2 cellular contexts compared by ENCODE assay signal in the genomic region with DNA sequence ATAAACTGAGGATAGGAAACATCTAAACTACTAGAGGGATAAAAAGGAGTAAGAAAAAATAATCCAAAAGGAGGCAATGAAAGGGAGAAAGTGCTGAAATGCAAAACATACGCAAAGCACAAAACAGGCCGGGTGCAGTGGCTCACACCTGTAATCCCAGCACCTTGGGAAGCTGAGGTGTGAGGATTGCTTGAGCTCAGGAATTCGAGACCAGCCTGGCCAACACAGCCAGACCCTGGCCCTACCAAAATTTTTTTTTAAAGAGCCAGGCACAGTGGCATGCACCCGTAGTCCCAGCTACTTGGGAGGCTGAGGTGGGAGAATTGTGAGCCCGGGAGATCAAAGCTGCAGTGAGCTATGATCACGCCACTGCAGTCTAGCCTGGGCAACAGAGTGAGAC.
TF ChIP-seq lines count a peak whose summit lies in the region.

No MANE protein-coding gene starts in this region.

TF ChIP-seq in WTC11, 78 proteins besides CTCF, POLR2A, EP300 and RAD21:
- TF ChIP-seq GTF2I (CRISPR knock-in tag; conservative IDR thresholded peaks at IDR 0.05) (0 out of 2 replicates have a peak, but pooled peaks have one; percentile 22), ZNF121 (CRISPR knock-in tag; IDR thresholded peaks at IDR 0.05) (peak; percentile 76; the same call in 1 of the 2 replicates)
- TF ChIP-seq, protein P1, sequence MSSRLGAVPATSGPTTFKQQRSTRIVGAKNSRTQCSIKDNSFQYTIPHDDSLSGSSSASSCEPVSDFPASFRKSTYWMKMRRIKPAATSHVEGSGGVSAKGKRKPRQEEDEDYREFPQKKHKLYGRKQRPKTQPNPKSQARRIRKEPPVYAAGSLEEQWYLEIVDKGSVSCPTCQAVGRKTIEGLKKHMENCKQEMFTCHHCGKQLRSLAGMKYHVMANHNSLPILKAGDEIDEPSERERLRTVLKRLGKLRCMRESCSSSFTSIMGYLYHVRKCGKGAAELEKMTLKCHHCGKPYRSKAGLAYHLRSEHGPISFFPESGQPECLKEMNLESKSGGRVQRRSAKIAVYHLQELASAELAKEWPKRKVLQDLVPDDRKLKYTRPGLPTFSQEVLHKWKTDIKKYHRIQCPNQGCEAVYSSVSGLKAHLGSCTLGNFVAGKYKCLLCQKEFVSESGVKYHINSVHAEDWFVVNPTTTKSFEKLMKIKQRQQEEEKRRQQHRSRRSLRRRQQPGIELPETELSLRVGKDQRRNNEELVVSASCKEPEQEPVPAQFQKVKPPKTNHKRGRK (CRISPR knock-in tag; IDR thresholded peaks at IDR 0.05; ENCODE audit: borderline replicate concordance): no peak
- TF ChIP-seq, protein P2, sequence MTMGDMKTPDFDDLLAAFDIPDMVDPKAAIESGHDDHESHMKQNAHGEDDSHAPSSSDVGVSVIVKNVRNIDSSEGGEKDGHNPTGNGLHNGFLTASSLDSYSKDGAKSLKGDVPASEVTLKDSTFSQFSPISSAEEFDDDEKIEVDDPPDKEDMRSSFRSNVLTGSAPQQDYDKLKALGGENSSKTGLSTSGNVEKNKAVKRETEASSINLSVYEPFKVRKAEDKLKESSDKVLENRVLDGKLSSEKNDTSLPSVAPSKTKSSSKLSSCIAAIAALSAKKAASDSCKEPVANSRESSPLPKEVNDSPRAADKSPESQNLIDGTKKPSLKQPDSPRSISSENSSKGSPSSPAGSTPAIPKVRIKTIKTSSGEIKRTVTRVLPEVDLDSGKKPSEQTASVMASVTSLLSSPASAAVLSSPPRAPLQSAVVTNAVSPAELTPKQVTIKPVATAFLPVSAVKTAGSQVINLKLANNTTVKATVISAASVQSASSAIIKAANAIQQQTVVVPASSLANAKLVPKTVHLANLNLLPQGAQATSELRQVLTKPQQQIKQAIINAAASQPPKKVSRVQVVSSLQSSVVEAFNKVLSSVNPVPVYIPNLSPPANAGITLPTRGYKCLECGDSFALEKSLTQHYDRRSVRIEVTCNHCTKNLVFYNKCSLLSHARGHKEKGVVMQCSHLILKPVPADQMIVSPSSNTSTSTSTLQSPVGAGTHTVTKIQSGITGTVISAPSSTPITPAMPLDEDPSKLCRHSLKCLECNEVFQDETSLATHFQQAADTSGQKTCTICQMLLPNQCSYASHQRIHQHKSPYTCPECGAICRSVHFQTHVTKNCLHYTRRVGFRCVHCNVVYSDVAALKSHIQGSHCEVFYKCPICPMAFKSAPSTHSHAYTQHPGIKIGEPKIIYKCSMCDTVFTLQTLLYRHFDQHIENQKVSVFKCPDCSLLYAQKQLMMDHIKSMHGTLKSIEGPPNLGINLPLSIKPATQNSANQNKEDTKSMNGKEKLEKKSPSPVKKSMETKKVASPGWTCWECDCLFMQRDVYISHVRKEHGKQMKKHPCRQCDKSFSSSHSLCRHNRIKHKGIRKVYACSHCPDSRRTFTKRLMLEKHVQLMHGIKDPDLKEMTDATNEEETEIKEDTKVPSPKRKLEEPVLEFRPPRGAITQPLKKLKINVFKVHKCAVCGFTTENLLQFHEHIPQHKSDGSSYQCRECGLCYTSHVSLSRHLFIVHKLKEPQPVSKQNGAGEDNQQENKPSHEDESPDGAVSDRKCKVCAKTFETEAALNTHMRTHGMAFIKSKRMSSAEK (CRISPR knock-in tag; IDR thresholded peaks at IDR 0.05; ENCODE audit: borderline replicate concordance): no peak

TF ChIP-seq in H1, 55 proteins besides CTCF, POLR2A, EP300 and RAD21:
- peak; percentile 56; the same call in 1 of the 2 replicates for TF ChIP-seq KDM1A (IDR thresholded peaks at IDR 0.05; ENCODE audit: borderline replicate concordance, low read length)
- no peak for TF ChIP-seq CBX8 (IDR thresholded peaks at IDR 0.05; ENCODE audit: borderline replicate concordance, low read depth, low read length)
